ENCODE assay signal across 1 cellular context in the genomic region with DNA sequence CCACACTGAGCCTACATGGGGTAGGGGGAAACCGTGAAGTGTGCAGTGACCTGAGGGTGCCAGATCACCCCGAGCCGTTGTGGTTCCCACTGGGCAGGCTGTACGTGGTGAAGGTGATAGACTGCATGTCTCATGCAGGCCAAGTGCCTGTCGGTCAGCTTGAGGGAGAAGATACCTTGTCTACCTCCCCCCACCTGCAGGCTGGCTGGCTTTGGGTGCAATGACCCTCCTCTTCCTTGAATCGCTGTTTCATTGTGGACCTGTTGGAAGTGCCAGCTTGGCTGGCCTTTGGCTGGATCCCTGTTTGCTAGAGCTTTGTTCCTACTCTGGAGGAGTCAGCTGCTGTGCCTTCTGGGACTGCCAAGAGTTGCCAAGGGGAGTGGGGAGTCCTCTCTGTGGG.
TF ChIP-seq lines count a peak whose summit lies in the region.

No MANE protein-coding gene starts in this region.

TF ChIP-seq in HepG2, 621 proteins besides CTCF, POLR2A, EP300 and RAD21 (continued from another document):
- TF ChIP-seq, protein P1, sequence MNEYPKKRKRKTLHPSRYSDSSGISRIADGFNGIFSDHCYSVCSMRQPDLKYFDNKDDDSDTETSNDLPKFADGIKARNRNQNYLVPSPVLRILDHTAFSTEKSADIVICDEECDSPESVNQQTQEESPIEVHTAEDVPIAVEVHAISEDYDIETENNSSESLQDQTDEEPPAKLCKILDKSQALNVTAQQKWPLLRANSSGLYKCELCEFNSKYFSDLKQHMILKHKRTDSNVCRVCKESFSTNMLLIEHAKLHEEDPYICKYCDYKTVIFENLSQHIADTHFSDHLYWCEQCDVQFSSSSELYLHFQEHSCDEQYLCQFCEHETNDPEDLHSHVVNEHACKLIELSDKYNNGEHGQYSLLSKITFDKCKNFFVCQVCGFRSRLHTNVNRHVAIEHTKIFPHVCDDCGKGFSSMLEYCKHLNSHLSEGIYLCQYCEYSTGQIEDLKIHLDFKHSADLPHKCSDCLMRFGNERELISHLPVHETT (CRISPR knock-in tag; conservative IDR thresholded peaks at IDR 0.05): 0 out of 2 replicates have a peak, but pooled peaks have one; percentile 10
- TF ChIP-seq GZF1 (CRISPR knock-in tag; IDR thresholded peaks at IDR 0.05) (no peak), ZNF644 (CRISPR knock-in tag; IDR thresholded peaks at IDR 0.05; ENCODE audit: low read depth) (0 out of 2 replicates have a peak, but pooled peaks have one; percentile 7), FOXJ3 (CRISPR knock-in tag; IDR thresholded peaks at IDR 0.05; ENCODE audit: borderline replicate concordance) (no peak)
- TF ChIP-seq, protein P2, sequence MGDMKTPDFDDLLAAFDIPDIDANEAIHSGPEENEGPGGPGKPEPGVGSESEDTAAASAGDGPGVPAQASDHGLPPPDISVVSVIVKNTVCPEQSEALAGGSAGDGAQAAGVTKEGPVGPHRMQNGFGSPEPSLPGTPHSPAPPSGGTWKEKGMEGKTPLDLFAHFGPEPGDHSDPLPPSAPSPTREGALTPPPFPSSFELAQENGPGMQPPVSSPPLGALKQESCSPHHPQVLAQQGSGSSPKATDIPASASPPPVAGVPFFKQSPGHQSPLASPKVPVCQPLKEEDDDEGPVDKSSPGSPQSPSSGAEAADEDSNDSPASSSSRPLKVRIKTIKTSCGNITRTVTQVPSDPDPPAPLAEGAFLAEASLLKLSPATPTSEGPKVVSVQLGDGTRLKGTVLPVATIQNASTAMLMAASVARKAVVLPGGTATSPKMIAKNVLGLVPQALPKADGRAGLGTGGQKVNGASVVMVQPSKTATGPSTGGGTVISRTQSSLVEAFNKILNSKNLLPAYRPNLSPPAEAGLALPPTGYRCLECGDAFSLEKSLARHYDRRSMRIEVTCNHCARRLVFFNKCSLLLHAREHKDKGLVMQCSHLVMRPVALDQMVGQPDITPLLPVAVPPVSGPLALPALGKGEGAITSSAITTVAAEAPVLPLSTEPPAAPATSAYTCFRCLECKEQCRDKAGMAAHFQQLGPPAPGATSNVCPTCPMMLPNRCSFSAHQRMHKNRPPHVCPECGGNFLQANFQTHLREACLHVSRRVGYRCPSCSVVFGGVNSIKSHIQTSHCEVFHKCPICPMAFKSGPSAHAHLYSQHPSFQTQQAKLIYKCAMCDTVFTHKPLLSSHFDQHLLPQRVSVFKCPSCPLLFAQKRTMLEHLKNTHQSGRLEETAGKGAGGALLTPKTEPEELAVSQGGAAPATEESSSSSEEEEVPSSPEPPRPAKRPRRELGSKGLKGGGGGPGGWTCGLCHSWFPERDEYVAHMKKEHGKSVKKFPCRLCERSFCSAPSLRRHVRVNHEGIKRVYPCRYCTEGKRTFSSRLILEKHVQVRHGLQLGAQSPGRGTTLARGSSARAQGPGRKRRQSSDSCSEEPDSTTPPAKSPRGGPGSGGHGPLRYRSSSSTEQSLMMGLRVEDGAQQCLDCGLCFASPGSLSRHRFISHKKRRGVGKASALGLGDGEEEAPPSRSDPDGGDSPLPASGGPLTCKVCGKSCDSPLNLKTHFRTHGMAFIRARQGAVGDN (CRISPR knock-in tag; IDR thresholded peaks at IDR 0.05): peak; percentile 53
